In the genomic region with DNA sequence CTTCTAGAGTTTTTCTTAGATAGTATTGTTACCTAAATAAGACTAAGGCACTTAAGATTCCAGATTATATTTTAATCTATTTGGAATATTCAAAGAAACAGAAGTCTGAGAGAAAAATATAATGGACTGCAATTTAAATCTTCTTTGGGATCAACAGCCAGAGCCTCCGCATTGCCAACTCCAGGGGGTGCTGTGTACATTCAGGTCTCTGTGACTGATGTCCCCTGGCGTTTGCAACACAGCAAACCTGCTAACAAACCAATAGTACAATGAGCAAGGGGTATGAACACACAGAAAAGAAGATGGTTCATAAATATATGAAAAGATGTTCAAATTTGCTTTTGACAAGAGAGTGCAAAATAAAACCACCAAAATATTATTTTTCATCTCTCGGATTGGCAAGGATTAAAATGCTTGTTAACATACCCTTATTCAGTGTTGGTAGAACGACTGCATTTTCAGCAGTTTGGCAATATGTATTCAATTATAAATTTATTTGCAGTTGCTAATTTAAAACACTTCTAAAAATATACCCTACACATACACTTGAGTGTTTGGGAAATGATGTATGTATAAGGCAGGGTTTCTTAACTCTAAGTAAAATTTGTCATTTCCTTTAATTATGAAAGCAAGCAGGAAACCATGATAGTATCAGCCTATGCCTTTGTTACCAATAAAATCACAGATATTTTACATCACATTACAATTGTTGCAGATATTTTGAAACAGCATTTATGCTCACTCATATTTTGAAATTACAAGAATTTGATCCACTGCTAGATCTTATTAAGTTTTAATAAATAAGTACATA, we compare ENCODE assay signal across 8 cellular contexts. TPM values are rescaled to one million over a fixed set of nuclear protein-coding genes. Genes with fewer than 3 reads are reported as not detected.
DNase-seq lines count a peak whose midpoint lies in the region; ATAC-seq, FAIRE-seq and TF ChIP-seq lines count a peak whose summit lies in the region.

No MANE protein-coding gene starts in this region.

- H3K27me3 ChIP-seq in foreskin keratinocyte = no peaks in the 10 kb centered on the region
- no peaks in the 10 kb centered on the region for H3K27me3 ChIP-seq in osteoblast (ENCODE audit: insufficient read depth, low read length)

- H3K79me2 ChIP-seq in osteoblast (ENCODE audit: insufficient read depth, low read length) = no peaks in the 10 kb centered on the region

- no peaks in the 10 kb centered on the region for H3K36me3 ChIP-seq in osteoblast (ENCODE audit: insufficient read depth, low read length)

- peak; percentile 93 for TF ChIP-seq CTCF in AG09309 (IDR thresholded peaks at IDR 0.05; ENCODE audit: control insufficient read depth, insufficient read depth, low read depth, low read length, missing control alignments)
- TF ChIP-seq CTCF in foreskin keratinocyte (conservative IDR thresholded peaks at IDR 0.05) = peak; percentile 96
- TF ChIP-seq CTCF in osteoblast (IDR thresholded peaks at IDR 0.05; ENCODE audit: extremely low read depth, low read depth, low read length) = peak; percentile 96

- peak; percentile 58 for FAIRE-seq in GM18507 (lab: Jason Lieb, UNC)

- no peak overlapping the region for H2AFZ ChIP-seq in osteoblast (ENCODE audit: low read length)

- H4K20me1 ChIP-seq in osteoblast (ENCODE audit: insufficient read depth, low read length) = no peaks in the 10 kb centered on the region

- no peak overlapping the region for H3K4me3 ChIP-seq in AG09309 (ENCODE audit: control insufficient read depth, low read depth, low read length)
- H3K4me3 ChIP-seq in osteoblast (ENCODE audit: insufficient read depth, low read length) = no peak overlapping the region

- DNase-seq in AG09309 (ENCODE audit: low read depth) = peak; percentile 52
- DNase-seq in GM18507 (ENCODE audit: extremely low spot score, insufficient read length, low read depth) = peak; percentile 40
- peak; percentile 78 for DNase-seq in NCI-H2081 treated with DMSO at 0.1 percent for 48 hours (lab: John Stamatoyannopoulos, UW)
- peak; percentile 69 for DNase-seq in UCSD-AML1 (lab: John Stamatoyannopoulos, UW; ENCODE audit: unreplicated experiment)
- DNase-seq in foreskin keratinocyte = peak in 1 of 2 donors; percentile 55
- no peak for DNase-seq in osteoblast (ENCODE audit: insufficient read length, low spot score, missing footprints)
- no peak for DNase-seq in activated effector memory CD4-positive, alpha-beta T cell treated with Interleukin-2 at 50 U/mL for 16 hours

- no peak overlapping the region for H3K4me2 ChIP-seq in osteoblast (ENCODE audit: insufficient read depth, low read length)

- peak; percentile 90 for ATAC-seq in HG02981 (IDR thresholded peaks at IDR 0.05; ENCODE audit: unreplicated experiment)
- ATAC-seq in foreskin keratinocyte = peak; percentile 39

- H3K9me3 ChIP-seq in osteoblast (ENCODE audit: low read depth, low read length) = no peaks in the 10 kb centered on the region

- peaks cover 26% of the 10 kb centered on the region for H3K4me1 ChIP-seq in foreskin keratinocyte
- peaks cover 33% of the 10 kb centered on the region for H3K4me1 ChIP-seq in osteoblast (ENCODE audit: insufficient read depth, low read length)

- H3K27ac ChIP-seq in foreskin keratinocyte (no peak overlapping the region), osteoblast (ENCODE audit: low read depth, low read length) (peak overlapping the region; percentile 25)

RNA-seq across cellular contexts. Expression of a gene that starts 16.1 kb away (rescaled TPM):
- total RNA-seq in foreskin keratinocyte (79.5 and 87.6 TPM in 2 replicates), osteoblast (209 and 210 TPM in 2 replicates)
- polyA plus RNA-seq in foreskin keratinocyte = 69.3 and 72.8 TPM in 2 replicates

Comparison
In these comparisons a context has a peak if more than half of its experiments do, and no peak if none do; other contexts are left out.
1. DNase-seq: peak in AG09309 (single experiment), GM18507 (single experiment), NCI-H2081 treated with DMSO at 0.1 percent for 48 hours (single experiment) and UCSD-AML1 (single experiment); none in osteoblast (single experiment) and activated effector memory CD4-positive, alpha-beta T cell treated with Interleukin-2 at 50 U/mL for 16 hours (single experiment).
2. Peak in every context shown above with its lines, with median percentiles within 50 percentile points of each other: CTCF ChIP-seq.